9 cellular contexts compared by ENCODE assay signal in the genomic region with DNA sequence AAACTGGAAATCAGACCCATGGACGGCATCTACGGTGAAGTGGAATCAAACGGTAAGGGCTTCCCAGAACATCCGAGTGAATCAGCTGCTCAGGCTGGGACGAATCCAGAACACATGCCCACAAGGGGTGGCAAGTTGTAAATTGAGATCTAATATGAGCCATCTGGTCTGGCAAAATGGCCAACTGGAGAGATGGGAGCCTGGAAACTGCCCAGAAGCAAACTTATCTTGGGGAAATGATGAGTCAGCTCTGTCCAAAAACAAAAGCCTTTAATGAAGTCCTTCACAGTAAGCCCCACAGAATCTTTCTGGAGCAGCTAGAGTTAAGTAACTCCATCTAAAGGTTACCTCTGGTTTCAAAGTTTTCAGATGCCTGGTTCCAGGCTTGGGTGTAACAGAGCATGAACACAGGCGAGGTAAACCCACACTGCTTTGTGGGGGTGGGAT. TPM values are rescaled to one million over a fixed set of nuclear protein-coding genes. Genes with fewer than 3 reads are reported as not detected.
DNase-seq lines count a peak whose midpoint lies in the region; ATAC-seq and TF ChIP-seq lines count a peak whose summit lies in the region.
"Had no signal": no experiment of that assay in that cellular context is flagged by ENCODE, and none has a peak within 500 bp of the region (broad histone marks: within the 10 kb centered on the region; RNA-seq: fewer than 3 reads in every experiment).

No MANE protein-coding gene starts in this region.

- no peaks in the 10 kb centered on the region for H3K4me1 ChIP-seq in thymus (ENCODE audit: control insufficient read depth, insufficient read depth, low read length)

- TF ChIP-seq CTCF in astrocyte of the cerebellum (IDR thresholded peaks at IDR 0.05; ENCODE audit: low read depth, low read length, missing control alignments) = no peak

- H3K27ac ChIP-seq in thymus (ENCODE audit: low read depth) = peak overlapping the region; percentile 82

- no peaks in the 10 kb centered on the region for H3K9me3 ChIP-seq in thymus (ENCODE audit: control insufficient read depth)

- no peak for ATAC-seq in GM21576 (IDR thresholded peaks at IDR 0.05; ENCODE audit: unreplicated experiment)

- no peaks in the 10 kb centered on the region for H3K36me3 ChIP-seq in thymus (ENCODE audit: control insufficient read depth, insufficient read depth)

- in situ Hi-C loops in astrocyte of the cerebellum (cut with HindIII; ENCODE audit: low sequenced_read_pairs) = loop anchor here (5.0 kb wide), 1 partner anchor 210 kb away; no protein-coding TSS in a partner anchor

- DNase-seq in astrocyte of the cerebellum (ENCODE audit: low read depth) = peak; percentile 89
- peak; percentile 84 for DNase-seq in kidney glomerular epithelial cell (lab: John Stamatoyannopoulos, UW)
- no peak for DNase-seq in SHP77 (lab: John Stamatoyannopoulos, UW)
- no peak for DNase-seq in NCI-H128 (lab: John Stamatoyannopoulos, UW; ENCODE audit: unreplicated experiment)
- DNase-seq in activated gamma-delta T cell (lab: John Stamatoyannopoulos, UW) = no peak
- DNase-seq: activated CD4-positive, CD25-positive, alpha-beta regulatory T cell treated with anti-CD3 and anti-CD28 coated beads, Interleukin-2, amount 50 U/mL, for 72 hours had no signal

- H3K4me3 ChIP-seq in astrocyte of the cerebellum (ENCODE audit: low read depth, low read length) (no peak overlapping the region), thymus (ENCODE audit: low read length) (no peak overlapping the region)

- TF ChIP-seq EP300 in Ishikawa (IDR thresholded peaks at IDR 0.05; ENCODE audit: borderline replicate concordance) = no peak

- 97% methylated on average over 6 of the region's 6 CpGs for WGBS in thymus

- H3K27me3 ChIP-seq in thymus (ENCODE audit: control insufficient read depth, insufficient read depth) = no peaks in the 10 kb centered on the region

- no peak for TF ChIP-seq RAD21 in Ishikawa (IDR thresholded peaks at IDR 0.05; ENCODE audit: low read depth)

TF ChIP-seq in Ishikawa, 13 proteins besides CTCF, POLR2A, EP300 and RAD21:
- TF ChIP-seq NFIC (IDR thresholded peaks at IDR 0.05) = no peak
- TF ChIP-seq, protein P1, sequence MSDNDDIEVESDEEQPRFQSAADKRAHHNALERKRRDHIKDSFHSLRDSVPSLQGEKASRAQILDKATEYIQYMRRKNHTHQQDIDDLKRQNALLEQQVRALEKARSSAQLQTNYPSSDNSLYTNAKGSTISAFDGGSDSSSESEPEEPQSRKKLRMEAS (IDR thresholded peaks at IDR 0.05) = 0 out of 2 replicates have a peak, but pooled peaks have one; percentile 22

RNA-seq across cellular contexts. Expression of a gene that starts 10.6 kb away (rescaled TPM):
- 362 TPM for polyA plus RNA-seq in thymus

RNA-seq across cellular contexts. Expression of a gene that starts 42.9 kb away (rescaled TPM):
- polyA plus RNA-seq in thymus = 13.3 TPM

Comparison
In these comparisons a context has a peak if more than half of its experiments do, and no peak if none do; other contexts are left out.
1. DNase-seq: peak in astrocyte of the cerebellum (single experiment) and kidney glomerular epithelial cell (single experiment); none in SHP77 (0 of 2), NCI-H128 (single experiment) and activated gamma-delta T cell (single experiment).